Comparison of ENCODE assay signal across 33 cellular contexts in the genomic region with DNA sequence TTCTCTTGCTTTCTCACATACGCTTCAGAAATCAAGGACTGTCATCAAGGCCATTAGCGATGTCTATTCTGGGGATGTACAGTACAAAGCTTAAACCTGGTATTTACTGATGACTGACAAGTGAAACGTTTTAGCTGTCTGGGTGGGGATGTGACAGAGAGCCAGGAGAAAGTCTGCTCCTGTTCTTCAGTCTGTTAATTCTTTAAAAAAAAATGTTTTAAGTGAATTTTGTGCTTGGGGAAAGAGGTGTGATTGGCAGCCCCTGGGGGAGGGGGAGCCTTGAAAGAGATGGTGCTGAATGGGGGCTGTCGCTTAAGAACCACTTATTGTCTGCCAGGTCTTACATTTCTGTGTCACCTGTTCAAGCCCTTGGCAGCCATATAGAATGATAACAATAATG.
"Had no signal": no experiment of that assay in that cellular context is flagged by ENCODE, and none has a peak within 500 bp of the region (broad histone marks: within the 10 kb centered on the region; RNA-seq: fewer than 3 reads in every experiment).

No MANE protein-coding gene starts in this region.

- ATAC-seq: activated CD8-positive, alpha-beta memory T cell treated with anti-CD3 and anti-CD28 coated beads, Interleukin-2, amount 10 ng/mL, durations not matched to agents 7 days and 5 days; activated CD8-positive, alpha-beta T cell treated with anti-CD3 and anti-CD28 coated beads, Interleukin-2, amount 10 ng/mL, durations not matched to agents 7 days and 5 days; activated T-cell treated with anti-CD3 and anti-CD28 coated beads, Interleukin-2, amount 50 U/mL, for 72 hours; body of pancreas; effector memory CD8-positive, alpha-beta T cell; left lung; mucosa of descending colon; pancreas; stimulated activated effector memory CD8-positive, alpha-beta T cell treated with anti-CD3 and anti-CD28 coated beads, Interleukin-12 subunit alpha, Interleukin-12 subunit beta, amount 100 ng/mL, for 72 hours had no signal

- H3K27ac Mint-ChIP-seq: activated B cell treated with CpG ODN at 0.5 μM for 24 hours; activated CD8-positive, alpha-beta memory T cell treated with anti-CD3 and anti-CD28 coated beads, Interleukin-2, amount 10 ng/mL, durations not matched to agents 7 days and 5 days; activated CD8-positive, alpha-beta T cell treated with anti-CD3 and anti-CD28 coated beads, Interleukin-2, amount 10 ng/mL, durations not matched to agents 7 days and 5 days; activated naive CD4-positive, alpha-beta T cell treated with anti-CD3 and anti-CD28 coated beads for 36 hours; activated naive CD8-positive, alpha-beta T cell treated with anti-CD3 and anti-CD28 coated beads for 36 hours; activated T-cell treated with anti-CD3 and anti-CD28 coated beads, Interleukin-2, amount 50 U/mL, for 72 hours; effector memory CD8-positive, alpha-beta T cell; nephron; stimulated activated effector memory CD8-positive, alpha-beta T cell treated with anti-CD3 and anti-CD28 coated beads, Interleukin-12 subunit alpha, Interleukin-12 subunit beta, amount 100 ng/mL, for 72 hours; stimulated activated naive CD8-positive, alpha-beta T cell treated with anti-CD3 and anti-CD28 coated beads, Interleukin-15, Interleukin-2, amounts not matched to agents 100 ng/mL and 50 ng/mL, for 24 hours; T-helper 2 cell treated with Interferon-gamma antibody and Interleukin-4, amounts not matched to agents 5 μg/mL and 100 μg/mL, for 36 hours had no signal

- H3K9me3 ChIP-seq: adrenal gland, body of pancreas, heart right ventricle, left lung, lower lobe of right lung, mucosa of descending colon, pancreas, prostate gland, sigmoid colon, thoracic aorta, uterus had no signal

- H3K36me3 ChIP-seq: adrenal gland, cardiac muscle cell, heart right ventricle, left lung, lower lobe of right lung, pancreas, prostate gland, sigmoid colon, thoracic aorta, uterus had no signal

- H3K4me3 Mint-ChIP-seq: activated B cell treated with CpG ODN at 0.5 μM for 24 hours; activated CD8-positive, alpha-beta memory T cell treated with anti-CD3 and anti-CD28 coated beads, Interleukin-2, amount 10 ng/mL, durations not matched to agents 7 days and 5 days; activated CD8-positive, alpha-beta T cell treated with anti-CD3 and anti-CD28 coated beads, Interleukin-2, amount 10 ng/mL, durations not matched to agents 7 days and 5 days; activated naive CD4-positive, alpha-beta T cell treated with anti-CD3 and anti-CD28 coated beads for 36 hours; activated naive CD8-positive, alpha-beta T cell treated with anti-CD3 and anti-CD28 coated beads for 36 hours; activated T-cell treated with anti-CD3 and anti-CD28 coated beads, Interleukin-2, amount 50 U/mL, for 72 hours; effector memory CD8-positive, alpha-beta T cell; nephron; stimulated activated effector memory CD8-positive, alpha-beta T cell treated with anti-CD3 and anti-CD28 coated beads, Interleukin-12 subunit alpha, Interleukin-12 subunit beta, amount 100 ng/mL, for 72 hours; stimulated activated naive CD8-positive, alpha-beta T cell treated with anti-CD3 and anti-CD28 coated beads, Interleukin-15, Interleukin-2, amounts not matched to agents 100 ng/mL and 50 ng/mL, for 24 hours; T-helper 2 cell treated with Interferon-gamma antibody and Interleukin-4, amounts not matched to agents 5 μg/mL and 100 μg/mL, for 36 hours had no signal

- H3K36me3 Mint-ChIP-seq: activated CD8-positive, alpha-beta memory T cell treated with anti-CD3 and anti-CD28 coated beads, Interleukin-2, amount 10 ng/mL, durations not matched to agents 7 days and 5 days; activated naive CD8-positive, alpha-beta T cell treated with anti-CD3 and anti-CD28 coated beads for 36 hours; stimulated activated effector memory CD8-positive, alpha-beta T cell treated with anti-CD3 and anti-CD28 coated beads, Interleukin-12 subunit alpha, Interleukin-12 subunit beta, amount 100 ng/mL, for 72 hours had no signal

- H3K4me1 ChIP-seq: adrenal gland, body of pancreas, left lung, lower lobe of right lung, pancreas, prostate gland, uterus had no signal

- H3K9me3 Mint-ChIP-seq: activated B cell treated with CpG ODN at 0.5 μM for 24 hours; activated naive CD4-positive, alpha-beta T cell treated with anti-CD3 and anti-CD28 coated beads for 36 hours; activated naive CD8-positive, alpha-beta T cell treated with anti-CD3 and anti-CD28 coated beads for 36 hours; activated T-cell treated with anti-CD3 and anti-CD28 coated beads, Interleukin-2, amount 50 U/mL, for 72 hours; effector memory CD8-positive, alpha-beta T cell; nephron; stimulated activated effector memory CD8-positive, alpha-beta T cell treated with anti-CD3 and anti-CD28 coated beads, Interleukin-12 subunit alpha, Interleukin-12 subunit beta, amount 100 ng/mL, for 72 hours; stimulated activated naive CD8-positive, alpha-beta T cell treated with anti-CD3 and anti-CD28 coated beads, Interleukin-15, Interleukin-2, amounts not matched to agents 100 ng/mL and 50 ng/mL, for 24 hours; T-helper 2 cell treated with Interferon-gamma antibody and Interleukin-4, amounts not matched to agents 5 μg/mL and 100 μg/mL, for 36 hours had no signal

- H3K27ac ChIP-seq: adrenal gland, body of pancreas, coronary artery, heart right ventricle, left lung, lower lobe of right lung, pancreas, prostate gland, sigmoid colon, thoracic aorta, uterus had no signal

- H3K4me3 ChIP-seq: adrenal gland, body of pancreas, cardiac muscle cell, coronary artery, dorsolateral prefrontal cortex, heart right ventricle, left lung, lower lobe of right lung, mucosa of descending colon, pancreas, prostate gland, sigmoid colon, thoracic aorta, uterus had no signal

- DNase-seq: activated B cell treated with CpG ODN at 0.5 μM for 24 hours; activated CD8-positive, alpha-beta memory T cell treated with anti-CD3 and anti-CD28 coated beads, Interleukin-2, amount 10 ng/mL, durations not matched to agents 7 days and 5 days; activated CD8-positive, alpha-beta T cell treated with anti-CD3 and anti-CD28 coated beads, Interleukin-2, amount 10 ng/mL, durations not matched to agents 7 days and 5 days; activated effector memory CD4-positive, alpha-beta T cell treated with Interleukin-2 at 50 U/mL for 16 hours; activated naive CD4-positive, alpha-beta T cell treated with anti-CD3 and anti-CD28 coated beads for 36 hours; activated naive CD8-positive, alpha-beta T cell treated with anti-CD3 and anti-CD28 coated beads for 36 hours; activated T-cell treated with anti-CD3 and anti-CD28 coated beads, Interleukin-2, amount 50 U/mL, for 72 hours; adrenal gland; aorta; body of pancreas; cerebellar nuclear complex; dorsolateral prefrontal cortex; effector memory CD8-positive, alpha-beta T cell; heart right ventricle; kidney glomerular epithelial cell; left lung; lower lobe of right lung; mucosa of descending colon; pancreas; sigmoid colon; small intestine; stimulated activated CD4-positive, alpha-beta T cell treated with anti-CD3 and anti-CD28 coated beads, Interleukin-4, amount 100 ng/mL, for 24 hours; T-helper 1 cell; trophoblast cell; uterus had no signal

- H3K27me3 ChIP-seq: adrenal gland, body of pancreas, cardiac muscle cell, pancreas, sigmoid colon, uterus had no signal

- H3K4me1 Mint-ChIP-seq: activated B cell treated with CpG ODN at 0.5 μM for 24 hours; activated CD8-positive, alpha-beta memory T cell treated with anti-CD3 and anti-CD28 coated beads, Interleukin-2, amount 10 ng/mL, durations not matched to agents 7 days and 5 days; activated naive CD8-positive, alpha-beta T cell treated with anti-CD3 and anti-CD28 coated beads for 36 hours; stimulated activated effector memory CD8-positive, alpha-beta T cell treated with anti-CD3 and anti-CD28 coated beads, Interleukin-12 subunit alpha, Interleukin-12 subunit beta, amount 100 ng/mL, for 72 hours had no signal
